ENCODE assay signal across 17 cellular contexts in genomic region chr13:109857803-109858202, GRCh38.
A peak's percentile ranks its signal among the peaks of the same experiment; 100 is the strongest.
DNase-seq lines count a peak whose midpoint lies in the region; ATAC-seq and TF ChIP-seq lines count a peak whose summit lies in the region.
"Had no signal": no experiment of that assay in that cellular context is flagged by ENCODE, and none has a peak within 500 bp of the region (broad histone marks: within the 10 kb centered on the region; RNA-seq: fewer than 3 reads in every experiment).

No MANE protein-coding gene starts in this region.

- intact Hi-C loops in mammary epithelial cell (cut with micrococcal nuclease) (no loop called here), MCF 10A (cut with micrococcal nuclease) (no loop called here)

- dilution Hi-C loops in mammary epithelial cell (cut with HindIII; ENCODE audit: low sequenced_read_pairs): no loop called here

- DNase-seq in mammary epithelial cell: no peak
- no peak for DNase-seq in MCF 10A (ENCODE audit: unreplicated experiment)
- DNase-seq in endodermal cell: peak; percentile 41
- peak; percentile 20 for DNase-seq in lung (ENCODE audit: low spot score)
- no peak for DNase-seq in activated CD4-positive, alpha-beta T cell treated with anti-CD3 and anti-CD28 coated beads, Interleukin-2, amount 10 ng/mL, durations not matched to agents 7 days and 5 days
- no peak for DNase-seq in activated T-cell treated with anti-CD3 and anti-CD28 coated beads, Interleukin-2, amount 50 U/mL, for 24 hours
- DNase-seq: AML-193; CD4-positive, alpha-beta memory T cell; DMS153; DMS79; GDM1; GOT3; H9 had no signal

- BruUV-seq in mammary epithelial cell (replicated peaks; lab: Mats Ljungman, UMichigan) (no TSS peak), MCF 10A (replicated peaks; lab: Mats Ljungman, UMichigan) (no TSS peak)

- H3K36me3 ChIP-seq in mammary epithelial cell (ENCODE audit: insufficient read depth, low read length) (no peaks in the 10 kb centered on the region), endodermal cell (ENCODE audit: control insufficient read depth, insufficient read depth, low read length) (no peaks in the 10 kb centered on the region), lung (ENCODE audit: control insufficient read depth in 2 of 2, insufficient read depth in 2 of 2, low read length in 2 of 2) (no peaks in the 10 kb centered on the region)

- peak overlapping the region; percentile 29 for H3K27ac ChIP-seq in mammary epithelial cell (ENCODE audit: insufficient read depth, low read depth, low read length)
- H3K27ac ChIP-seq in endodermal cell (ENCODE audit: low read depth, low read length): no peak overlapping the region
- H3K27ac ChIP-seq in lung (ENCODE audit: low read depth in 1 of 2, low read length in 1 of 2): no peak overlapping the region
- H3K27ac ChIP-seq: 22Rv1, A549, C4-2B had no signal

- POLR2A ChIA-PET in MCF 10A (lab: Yijun Ruan, JAX): interaction anchor here (1.1 to 1.4 kb wide), 2 partner anchors 13 to 42 kb away, joined by 4 to 6 read pairs; no protein-coding TSS in a partner anchor
- POLR2A ChIA-PET in activated CD4-positive, alpha-beta T cell treated with anti-CD3 and anti-CD28 coated beads, Interleukin-2, amount 10 ng/mL, durations not matched to agents 7 days and 5 days (lab: Charles Lee): no interaction called here

- TF ChIP-seq CTCF in mammary epithelial cell (conservative IDR thresholded peaks at IDR 0.05 in 1 of 2, IDR thresholded peaks at IDR 0.05 in 1 of 2; ENCODE audit: extremely low read depth in 1 of 2, insufficient read depth in 1 of 2, low read depth in 1 of 2, low read length in 2 of 2) (no peak), MCF 10A (IDR thresholded peaks at IDR 0.05; ENCODE audit: unreplicated experiment) (no peak), endodermal cell (conservative IDR thresholded peaks at IDR 0.05) (no peak), lung (IDR thresholded peaks at IDR 0.05; ENCODE audit: control extremely low read depth, extremely low read depth) (no peak)

- H3K36me3 Mint-ChIP-seq in MCF 10A (ENCODE audit: insufficient read depth, unreplicated experiment) (no peaks in the 10 kb centered on the region), endodermal cell (ENCODE audit: low read depth) (no peaks in the 10 kb centered on the region)
- H3K36me3 Mint-ChIP-seq in activated CD4-positive, alpha-beta T cell treated with anti-CD3 and anti-CD28 coated beads, Interleukin-2, amount 10 ng/mL, durations not matched to agents 7 days and 5 days (ENCODE audit: low read depth): no peaks in the 10 kb centered on the region
- no peaks in the 10 kb centered on the region for H3K36me3 Mint-ChIP-seq in activated T-cell treated with anti-CD3 and anti-CD28 coated beads, Interleukin-2, amount 50 U/mL, for 24 hours (ENCODE audit: low read depth)
- H3K36me3 Mint-ChIP-seq: CD4-positive, alpha-beta memory T cell had no signal

- WGBS in mammary epithelial cell (ENCODE audit: low coverage, missing lambda C conversion rate): 85% methylated on average over 7 of the region's 7 CpGs
- WGBS in endodermal cell (ENCODE audit: insufficient coverage in 1 of 2, insufficient read length in 1 of 2), 2 experiments: 79 to 88% methylated on average over 5 to 7 of the region's 7 CpGs
- WGBS in lung, 2 donors: 74 to 79% methylated on average over 7 of the region's 7 CpGs

- H3K79me2 ChIP-seq in mammary epithelial cell (ENCODE audit: insufficient read depth, low read length): no peaks in the 10 kb centered on the region

- H4K20me1 ChIP-seq in mammary epithelial cell (ENCODE audit: insufficient read depth, low read length): no peaks in the 10 kb centered on the region

- H3K4me2 ChIP-seq in mammary epithelial cell (ENCODE audit: insufficient read depth, low read depth, low read length): no peak overlapping the region
- H3K4me2 ChIP-seq: A549 had no signal

- no peaks in the 10 kb centered on the region for H3K27me3 ChIP-seq in mammary epithelial cell (ENCODE audit: insufficient read depth, low read length)
- no peaks in the 10 kb centered on the region for H3K27me3 ChIP-seq in endodermal cell (ENCODE audit: control insufficient read depth, insufficient read depth, low read length, poor library complexity, severe bottlenecking)
- H3K27me3 ChIP-seq in lung (ENCODE audit: control insufficient read depth, insufficient read depth): no peaks in the 10 kb centered on the region

- in situ Hi-C loops in mammary epithelial cell (cut with MboI; ENCODE audit: low sequenced_read_pairs in 2 of 2): no loop called here

- H3K27me3 Mint-ChIP-seq in MCF 10A (ENCODE audit: insufficient read depth, unreplicated experiment): no peaks in the 10 kb centered on the region
- H3K27me3 Mint-ChIP-seq in endodermal cell (ENCODE audit: insufficient read depth): no peaks in the 10 kb centered on the region
- H3K27me3 Mint-ChIP-seq in activated CD4-positive, alpha-beta T cell treated with anti-CD3 and anti-CD28 coated beads, Interleukin-2, amount 10 ng/mL, durations not matched to agents 7 days and 5 days: peaks cover 33% of the 10 kb centered on the region
- peaks cover 67% of the 10 kb centered on the region for H3K27me3 Mint-ChIP-seq in activated T-cell treated with anti-CD3 and anti-CD28 coated beads, Interleukin-2, amount 50 U/mL, for 24 hours

- H3K4me1 ChIP-seq in mammary epithelial cell (ENCODE audit: insufficient read depth, low read length): peaks cover 18% of the 10 kb centered on the region
- H3K4me1 ChIP-seq in endodermal cell (ENCODE audit: control insufficient read depth, insufficient read depth, low read length): no peaks in the 10 kb centered on the region
- H3K4me1 ChIP-seq in lung (ENCODE audit: control insufficient read depth in 2 of 2, insufficient read depth in 2 of 2, low read length in 2 of 2): no peaks in the 10 kb centered on the region
- H3K4me1 ChIP-seq: A549 had no signal

- H2AFZ ChIP-seq in mammary epithelial cell (ENCODE audit: low read depth, low read length): no peak overlapping the region

- CTCF ChIA-PET in mammary epithelial cell (lab: Charles Lee; ENCODE audit: low non-redundant PET): interaction anchor here (0.6 kb wide), 1 partner anchor 71 kb away, joined by 8 read pairs; the partner anchor contains the start of gene IRS2
- CTCF ChIA-PET in MCF 10A (lab: Yijun Ruan, JAX): interaction anchor here (0.7 to 0.8 kb wide), 2 partner anchors 26 to 96 kb away, joined by 3 read pairs; no protein-coding TSS in a partner anchor
- CTCF ChIA-PET in activated CD4-positive, alpha-beta T cell treated with anti-CD3 and anti-CD28 coated beads, Interleukin-2, amount 10 ng/mL, durations not matched to agents 7 days and 5 days (lab: Charles Lee): interaction anchor here (0.6 kb wide), 1 partner anchor 447 kb away, joined by 5 read pairs; no protein-coding TSS in a partner anchor

- no peaks in the 10 kb centered on the region for H3K9me3 ChIP-seq in mammary epithelial cell (replicated peaks; ENCODE audit: insufficient read depth, low read length)
- H3K9me3 ChIP-seq in endodermal cell (ENCODE audit: control insufficient read depth, low read length): no peaks in the 10 kb centered on the region
- no peaks in the 10 kb centered on the region for H3K9me3 ChIP-seq in lung (ENCODE audit: control insufficient read depth in 2 of 2, insufficient read depth in 1 of 2, low read length in 1 of 2)
- H3K9me3 ChIP-seq: A549 had no signal

- H3K9me3 Mint-ChIP-seq in MCF 10A (ENCODE audit: unreplicated experiment) (no peaks in the 10 kb centered on the region), endodermal cell (no peaks in the 10 kb centered on the region)
- no peaks in the 10 kb centered on the region for H3K9me3 Mint-ChIP-seq in activated CD4-positive, alpha-beta T cell treated with anti-CD3 and anti-CD28 coated beads, Interleukin-2, amount 10 ng/mL, durations not matched to agents 7 days and 5 days
- no peaks in the 10 kb centered on the region for H3K9me3 Mint-ChIP-seq in activated T-cell treated with anti-CD3 and anti-CD28 coated beads, Interleukin-2, amount 50 U/mL, for 24 hours
- H3K9me3 Mint-ChIP-seq: H9 had no signal

- H3K4me1 Mint-ChIP-seq in MCF 10A (ENCODE audit: insufficient read depth, unreplicated experiment) (peaks cover 9% of the 10 kb centered on the region), endodermal cell (no peaks in the 10 kb centered on the region)
- no peaks in the 10 kb centered on the region for H3K4me1 Mint-ChIP-seq in activated CD4-positive, alpha-beta T cell treated with anti-CD3 and anti-CD28 coated beads, Interleukin-2, amount 10 ng/mL, durations not matched to agents 7 days and 5 days
- H3K4me1 Mint-ChIP-seq in activated T-cell treated with anti-CD3 and anti-CD28 coated beads, Interleukin-2, amount 50 U/mL, for 24 hours (ENCODE audit: low read depth): no peaks in the 10 kb centered on the region

- ATAC-seq in lung (ENCODE audit: insufficient read depth, low FRiP score): no peak
- ATAC-seq in HG03097 (IDR thresholded peaks at IDR 0.05; ENCODE audit: low FRiP score, unreplicated experiment): no peak
- ATAC-seq: A549 had no signal

- H3K4me3 Mint-ChIP-seq in MCF 10A (ENCODE audit: unreplicated experiment) (no peak overlapping the region), endodermal cell (no peak overlapping the region)
- no peak overlapping the region for H3K4me3 Mint-ChIP-seq in activated CD4-positive, alpha-beta T cell treated with anti-CD3 and anti-CD28 coated beads, Interleukin-2, amount 10 ng/mL, durations not matched to agents 7 days and 5 days
- H3K4me3 Mint-ChIP-seq in activated T-cell treated with anti-CD3 and anti-CD28 coated beads, Interleukin-2, amount 50 U/mL, for 24 hours: no peak overlapping the region
- H3K4me3 Mint-ChIP-seq: CD4-positive, alpha-beta memory T cell; H9 had no signal

- no peak overlapping the region for H3K9ac ChIP-seq in mammary epithelial cell (ENCODE audit: insufficient read depth, low read length)
- no peak overlapping the region for H3K9ac ChIP-seq in endodermal cell (ENCODE audit: extremely low read depth, low read length, poor library complexity, severe bottlenecking)

- H3K4me3 ChIP-seq in mammary epithelial cell (replicated peaks in 1 of 3; ENCODE audit: insufficient read depth in 1 of 3, low read depth in 2 of 3, low read length in 3 of 3) (no peak overlapping the region), endodermal cell (ENCODE audit: low read length) (no peak overlapping the region), lung (no peak overlapping the region)
- H3K4me3 ChIP-seq: A549 had no signal

- no peak overlapping the region for H3K27ac Mint-ChIP-seq in MCF 10A (ENCODE audit: low read depth, unreplicated experiment)
- no peak overlapping the region for H3K27ac Mint-ChIP-seq in endodermal cell
- no peak overlapping the region for H3K27ac Mint-ChIP-seq in activated CD4-positive, alpha-beta T cell treated with anti-CD3 and anti-CD28 coated beads, Interleukin-2, amount 10 ng/mL, durations not matched to agents 7 days and 5 days
- no peak overlapping the region for H3K27ac Mint-ChIP-seq in activated T-cell treated with anti-CD3 and anti-CD28 coated beads, Interleukin-2, amount 50 U/mL, for 24 hours
- H3K27ac Mint-ChIP-seq: CD4-positive, alpha-beta memory T cell had no signal

Comparison
In these comparisons a context has a peak if more than half of its experiments do, and no peak if none do; other contexts are left out.
1. DNase-seq: peak in endodermal cell (single experiment) and lung (single experiment); none in mammary epithelial cell (single experiment), MCF 10A (single experiment), activated CD4-positive, alpha-beta T cell treated with anti-CD3 and anti-CD28 coated beads, Interleukin-2, amount 10 ng/mL, durations not matched to agents 7 days and 5 days (single experiment) and activated T-cell treated with anti-CD3 and anti-CD28 coated beads, Interleukin-2, amount 50 U/mL, for 24 hours (single experiment).